In genomic region chr6:47371875-47372255, GRCh38 we compare ENCODE assay signal across 26 cellular contexts.
"Had no signal": no experiment of that assay in that cellular context is flagged by ENCODE, and none has a peak within 500 bp of the region (broad histone marks: within the 10 kb centered on the region; RNA-seq: fewer than 3 reads in every experiment).

No MANE protein-coding gene starts in this region.

- H3K36me3 Mint-ChIP-seq: activated naive CD4-positive, alpha-beta T cell treated with anti-CD3 and anti-CD28 coated beads, Interleukin-2, amount 10 ng/mL, durations not matched to agents 7 days and 5 days; activated naive CD8-positive, alpha-beta T cell treated with anti-CD3 and anti-CD28 coated beads, Interleukin-2, amount 10 ng/mL, durations not matched to agents 7 days and 5 days; T-cell had no signal

- H3K27ac ChIP-seq: breast epithelium, VCaP had no signal

- H3K27ac Mint-ChIP-seq: activated CD4-positive, alpha-beta memory T cell treated with anti-CD3 and anti-CD28 coated beads, Interleukin-2, amount 10 ng/mL, durations not matched to agents 7 days and 5 days; activated CD4-positive, alpha-beta T cell treated with anti-CD3 and anti-CD28 coated beads for 36 hours; activated naive CD4-positive, alpha-beta T cell treated with anti-CD3 and anti-CD28 coated beads, Interleukin-2, amount 10 ng/mL, durations not matched to agents 7 days and 5 days; activated naive CD8-positive, alpha-beta T cell treated with anti-CD3 and anti-CD28 coated beads, Interleukin-2, amount 10 ng/mL, durations not matched to agents 7 days and 5 days; activated T-helper 2 cell treated with anti-CD3 and anti-CD28 coated beads, Interferon-gamma antibody, Interleukin-2, Interleukin-4, amounts not matched to agents 10 μg/mL and 5 μg/mL and 100 μg/mL, durations not matched to agents 14 hours and 24 hours and 36 hours; T-cell had no signal

- ATAC-seq: activated CD4-positive, alpha-beta T cell treated with anti-CD3 and anti-CD28 coated beads for 36 hours; T-cell had no signal

- H3K4me3 Mint-ChIP-seq: activated CD4-positive, alpha-beta memory T cell treated with anti-CD3 and anti-CD28 coated beads, Interleukin-2, amount 10 ng/mL, durations not matched to agents 7 days and 5 days; activated CD4-positive, alpha-beta T cell treated with anti-CD3 and anti-CD28 coated beads for 36 hours; activated naive CD4-positive, alpha-beta T cell treated with anti-CD3 and anti-CD28 coated beads, Interleukin-2, amount 10 ng/mL, durations not matched to agents 7 days and 5 days; activated naive CD8-positive, alpha-beta T cell treated with anti-CD3 and anti-CD28 coated beads, Interleukin-2, amount 10 ng/mL, durations not matched to agents 7 days and 5 days; T-cell had no signal

- H3K27me3 ChIP-seq: breast epithelium had no signal

- H3K4me1 ChIP-seq: breast epithelium had no signal

- H3K36me3 ChIP-seq: breast epithelium had no signal

- H3K4me1 Mint-ChIP-seq: activated CD4-positive, alpha-beta memory T cell treated with anti-CD3 and anti-CD28 coated beads, Interleukin-2, amount 10 ng/mL, durations not matched to agents 7 days and 5 days had no signal

- H3K9me3 Mint-ChIP-seq: activated CD4-positive, alpha-beta memory T cell treated with anti-CD3 and anti-CD28 coated beads, Interleukin-2, amount 10 ng/mL, durations not matched to agents 7 days and 5 days; activated naive CD4-positive, alpha-beta T cell treated with anti-CD3 and anti-CD28 coated beads, Interleukin-2, amount 10 ng/mL, durations not matched to agents 7 days and 5 days; activated naive CD8-positive, alpha-beta T cell treated with anti-CD3 and anti-CD28 coated beads, Interleukin-2, amount 10 ng/mL, durations not matched to agents 7 days and 5 days; activated T-helper 2 cell treated with anti-CD3 and anti-CD28 coated beads, Interferon-gamma antibody, Interleukin-2, Interleukin-4, amounts not matched to agents 10 μg/mL and 5 μg/mL and 100 μg/mL, durations not matched to agents 14 hours and 24 hours and 36 hours; T-cell had no signal

- DNase-seq: activated CD4-positive, alpha-beta memory T cell treated with anti-CD3 and anti-CD28 coated beads, Interleukin-2, amount 10 ng/mL, durations not matched to agents 7 days and 5 days; activated CD4-positive, alpha-beta T cell treated with anti-CD3 and anti-CD28 coated beads for 36 hours; activated CD4-positive, alpha-beta T cell treated with anti-CD3 and anti-CD28 coated beads, Interleukin-2, amount 50 U/mL, for 1 hour; activated gamma-delta T cell treated with Interleukin-2 at 50 U/mL for 16 hours; activated naive CD4-positive, alpha-beta T cell treated with anti-CD3 and anti-CD28 coated beads, Interleukin-2, amount 10 ng/mL, durations not matched to agents 7 days and 5 days; activated naive CD8-positive, alpha-beta T cell treated with anti-CD3 and anti-CD28 coated beads, Interleukin-2, amount 10 ng/mL, durations not matched to agents 7 days and 5 days; activated T-cell treated with anti-CD3 and anti-CD28 coated beads for 4 hours; activated T-cell treated with anti-CD3 and anti-CD28 coated beads, Interleukin-2, amount 50 U/mL, for 48 hours; aorta; caudate nucleus; KG1; NCI-H1092; NCI-H1417; NCI-H2029; NCI-H2107; NCI-H2171 treated with DMSO at 0.1 percent for 48 hours; NCI-H226; NCI-H526; NCI-H82; SIG-M5; T-cell; T-helper 2 cell; T1000 had no signal

- H3K9me3 ChIP-seq: breast epithelium had no signal

- H3K4me3 ChIP-seq: breast epithelium had no signal
